8 cellular contexts compared by ENCODE assay signal in the genomic region with DNA sequence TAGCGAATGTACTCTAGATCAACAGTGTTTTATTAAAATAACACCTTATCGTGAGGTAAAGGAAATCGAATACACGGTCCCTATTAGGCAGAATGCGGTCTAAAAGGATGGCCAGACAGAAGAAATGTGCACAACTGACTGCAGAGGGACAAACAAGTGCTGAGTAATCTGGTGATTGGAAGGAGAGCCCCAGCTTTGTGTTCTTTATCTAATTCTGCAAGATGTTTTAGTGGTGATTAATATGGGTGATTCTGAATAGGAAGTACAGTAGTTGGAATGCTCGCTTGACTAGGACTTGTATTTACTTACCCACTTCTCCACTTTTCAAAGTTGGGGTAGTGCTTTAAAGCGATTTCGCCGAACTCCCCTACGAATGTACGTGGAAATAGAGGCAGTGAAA. TPM values are rescaled to one million over a fixed set of nuclear protein-coding genes. Genes with fewer than 3 reads are reported as not detected.
DNase-seq lines count a peak whose midpoint lies in the region; ATAC-seq and TF ChIP-seq lines count a peak whose summit lies in the region.

No MANE protein-coding gene starts in this region.

- H3K4me3 Mint-ChIP-seq in osteocyte (ENCODE audit: unreplicated experiment), result peak overlapping the region; percentile 100

- ATAC-seq in esophagus mucosa (peak; percentile 7), HG03108 (IDR thresholded peaks at IDR 0.05; ENCODE audit: unreplicated experiment) (no peak)

- no peaks in the 10 kb centered on the region for H3K27me3 ChIP-seq in SU-DHL-6 (ENCODE audit: low read length)

- peak overlapping the region; percentile 92 for H3K4me3 ChIP-seq in SU-DHL-6 (ENCODE audit: insufficient read depth, low read length, poor library complexity, severe bottlenecking)

- no peaks in the 10 kb centered on the region for H4K20me1 ChIP-seq in SU-DHL-6 (ENCODE audit: low read depth, low read length)

- no peaks in the 10 kb centered on the region for H3F3A ChIP-seq in SU-DHL-6 (ENCODE audit: insufficient read depth)

- H3K79me2 ChIP-seq in SU-DHL-6 (ENCODE audit: insufficient read depth, low read length), result peaks cover 23% of the 10 kb centered on the region

- no peaks in the 10 kb centered on the region for H3K27me3 Mint-ChIP-seq in osteocyte (ENCODE audit: unreplicated experiment)

- H3K9me2 ChIP-seq in SU-DHL-6 (replicated peaks; ENCODE audit: insufficient read depth, low read length), result no peaks in the 10 kb centered on the region

- peak overlapping the region; percentile 93 for H2AFZ ChIP-seq in SU-DHL-6 (ENCODE audit: low read depth, low read length, severe bottlenecking)

- H3K36me3 Mint-ChIP-seq in osteocyte (ENCODE audit: unreplicated experiment), result no peaks in the 10 kb centered on the region

- H3K27ac Mint-ChIP-seq in osteocyte (ENCODE audit: unreplicated experiment), result peak overlapping the region; percentile 100

- TF ChIP-seq CTCF in SU-DHL-6 (IDR thresholded peaks at IDR 0.05; ENCODE audit: insufficient read depth, low read length, poor library complexity, severe bottlenecking), result no peak
- no peak for TF ChIP-seq CTCF in osteocyte (IDR thresholded peaks at IDR 0.05)

- H3K27ac ChIP-seq in SU-DHL-6 (ENCODE audit: low read depth, low read length), result no peak overlapping the region

- peak; percentile 1 for DNase-seq in stimulated activated CD4-positive, alpha-beta T cell treated with anti-CD3 and anti-CD28 coated beads, Interleukin-15, amount 100 ng/mL, for 24 hours
- no peak for DNase-seq in stimulated activated CD4-positive, alpha-beta T cell treated with anti-CD3 and anti-CD28 coated beads, Interleukin-12 subunit alpha, Interleukin-12 subunit beta, amount 100 ng/mL, for 4 hours
- DNase-seq in osteocyte (ENCODE audit: extremely low spot score, unreplicated experiment) (no peak), DMS79 treated with DMSO at 0.1 percent for 48 hours (lab: John Stamatoyannopoulos, UW) (no peak), posterior cingulate gyrus (no peak)

- H3K4me1 Mint-ChIP-seq in osteocyte (ENCODE audit: unreplicated experiment), result peaks cover 47% of the 10 kb centered on the region

- no peaks in the 10 kb centered on the region for H3K9me3 Mint-ChIP-seq in osteocyte (ENCODE audit: unreplicated experiment)

- no peaks in the 10 kb centered on the region for H3K36me3 ChIP-seq in SU-DHL-6 (ENCODE audit: low read length)

- intact Hi-C loops in posterior cingulate gyrus (cut with DNase I), result loop anchor here (5.0 kb wide), 1 partner anchor 255 kb away; no protein-coding TSS in a partner anchor

- peak overlapping the region; percentile 90 for H3K9ac ChIP-seq in SU-DHL-6 (ENCODE audit: low read length)

- H3K9me3 ChIP-seq in SU-DHL-6 (ENCODE audit: insufficient read depth, low read length), result no peaks in the 10 kb centered on the region

- H3K4me2 ChIP-seq in SU-DHL-6 (ENCODE audit: low read depth, low read length, poor library complexity, severe bottlenecking), result peak overlapping the region; percentile 81

RNA-seq across cellular contexts. Expression of a gene that starts 1.2 kb away (rescaled TPM):
- total RNA-seq in esophagus mucosa (12.0 TPM), osteocyte (29.4 and 31.1 TPM in 2 replicates)
